ENCODE assay signal across 1 cellular context in the genomic region with DNA sequence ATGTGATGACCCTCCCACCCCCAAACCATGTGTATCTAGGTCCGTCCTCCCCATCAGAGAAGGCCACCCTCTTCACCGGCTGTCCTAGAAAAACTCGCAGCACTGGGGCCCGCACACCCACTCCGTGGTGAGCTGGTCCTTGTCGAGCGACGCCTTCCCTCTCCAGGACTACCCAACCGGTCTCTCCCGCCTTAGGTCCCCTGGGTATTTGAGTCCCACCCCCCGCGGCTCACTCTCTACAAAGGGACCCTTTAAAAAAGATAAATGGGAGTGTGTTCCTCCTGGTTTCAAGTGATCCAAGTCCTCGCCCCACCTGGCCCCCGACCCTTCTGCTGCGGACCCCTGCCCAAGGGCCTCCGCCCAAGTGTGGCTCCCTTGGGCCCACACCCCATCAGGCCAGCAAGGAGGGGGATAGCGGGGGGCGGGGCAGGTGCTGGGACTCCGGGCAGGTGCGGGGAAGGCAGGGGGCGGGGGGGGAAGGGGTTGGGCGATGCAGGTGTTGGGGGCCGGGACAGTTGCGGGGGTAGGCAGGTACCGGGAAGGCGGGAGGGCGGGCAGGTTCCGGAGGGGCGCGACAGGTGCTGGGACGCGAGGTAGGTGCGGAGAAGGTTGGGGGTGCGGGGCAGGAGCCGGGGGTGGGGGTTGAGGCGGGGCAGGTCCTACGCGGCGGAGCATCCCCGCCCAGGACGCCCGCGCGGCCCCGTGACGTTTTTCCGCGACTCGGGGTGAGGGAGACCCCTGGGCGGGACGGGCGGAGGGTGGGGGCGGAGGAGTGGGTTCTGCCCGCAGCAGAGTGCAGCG.
TF ChIP-seq lines count a peak whose summit lies in the region.

No MANE protein-coding gene starts in this region.

TF ChIP-seq in K562, 482 proteins besides CTCF, POLR2A, EP300 and RAD21:
- no peak for TF ChIP-seq ZNF274 (IDR thresholded peaks at IDR 0.05; ENCODE audit: borderline replicate concordance, low read depth, low read length)
- TF ChIP-seq, protein P1, sequence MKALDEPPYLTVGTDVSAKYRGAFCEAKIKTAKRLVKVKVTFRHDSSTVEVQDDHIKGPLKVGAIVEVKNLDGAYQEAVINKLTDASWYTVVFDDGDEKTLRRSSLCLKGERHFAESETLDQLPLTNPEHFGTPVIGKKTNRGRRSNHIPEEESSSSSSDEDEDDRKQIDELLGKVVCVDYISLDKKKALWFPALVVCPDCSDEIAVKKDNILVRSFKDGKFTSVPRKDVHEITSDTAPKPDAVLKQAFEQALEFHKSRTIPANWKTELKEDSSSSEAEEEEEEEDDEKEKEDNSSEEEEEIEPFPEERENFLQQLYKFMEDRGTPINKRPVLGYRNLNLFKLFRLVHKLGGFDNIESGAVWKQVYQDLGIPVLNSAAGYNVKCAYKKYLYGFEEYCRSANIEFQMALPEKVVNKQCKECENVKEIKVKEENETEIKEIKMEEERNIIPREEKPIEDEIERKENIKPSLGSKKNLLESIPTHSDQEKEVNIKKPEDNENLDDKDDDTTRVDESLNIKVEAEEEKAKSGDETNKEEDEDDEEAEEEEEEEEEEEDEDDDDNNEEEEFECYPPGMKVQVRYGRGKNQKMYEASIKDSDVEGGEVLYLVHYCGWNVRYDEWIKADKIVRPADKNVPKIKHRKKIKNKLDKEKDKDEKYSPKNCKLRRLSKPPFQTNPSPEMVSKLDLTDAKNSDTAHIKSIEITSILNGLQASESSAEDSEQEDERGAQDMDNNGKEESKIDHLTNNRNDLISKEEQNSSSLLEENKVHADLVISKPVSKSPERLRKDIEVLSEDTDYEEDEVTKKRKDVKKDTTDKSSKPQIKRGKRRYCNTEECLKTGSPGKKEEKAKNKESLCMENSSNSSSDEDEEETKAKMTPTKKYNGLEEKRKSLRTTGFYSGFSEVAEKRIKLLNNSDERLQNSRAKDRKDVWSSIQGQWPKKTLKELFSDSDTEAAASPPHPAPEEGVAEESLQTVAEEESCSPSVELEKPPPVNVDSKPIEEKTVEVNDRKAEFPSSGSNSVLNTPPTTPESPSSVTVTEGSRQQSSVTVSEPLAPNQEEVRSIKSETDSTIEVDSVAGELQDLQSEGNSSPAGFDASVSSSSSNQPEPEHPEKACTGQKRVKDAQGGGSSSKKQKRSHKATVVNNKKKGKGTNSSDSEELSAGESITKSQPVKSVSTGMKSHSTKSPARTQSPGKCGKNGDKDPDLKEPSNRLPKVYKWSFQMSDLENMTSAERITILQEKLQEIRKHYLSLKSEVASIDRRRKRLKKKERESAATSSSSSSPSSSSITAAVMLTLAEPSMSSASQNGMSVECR (CRISPR knock-in tag; IDR thresholded peaks at IDR 0.05): no peak
